ENCODE assay signal across 1 cellular context in the genomic region with DNA sequence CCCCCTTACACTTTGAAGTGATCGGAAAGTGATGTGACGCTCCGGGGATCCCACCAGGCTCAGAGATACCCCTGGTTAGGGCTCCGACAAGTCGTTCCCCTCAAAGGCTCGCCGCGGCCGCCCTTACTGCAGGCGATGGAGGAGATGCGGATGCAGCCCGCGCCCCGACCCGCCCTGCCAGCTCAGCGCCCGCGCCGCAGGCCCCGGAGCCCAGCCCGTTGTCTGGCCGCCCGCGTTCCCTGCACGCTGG.
A peak's percentile ranks its signal among the peaks of the same experiment; 100 is the strongest.
TF ChIP-seq lines count a peak whose summit lies in the region.

No MANE protein-coding gene starts in this region.

TF ChIP-seq in K562, 482 proteins besides CTCF, POLR2A, EP300 and RAD21:
- TF ChIP-seq, protein P1, sequence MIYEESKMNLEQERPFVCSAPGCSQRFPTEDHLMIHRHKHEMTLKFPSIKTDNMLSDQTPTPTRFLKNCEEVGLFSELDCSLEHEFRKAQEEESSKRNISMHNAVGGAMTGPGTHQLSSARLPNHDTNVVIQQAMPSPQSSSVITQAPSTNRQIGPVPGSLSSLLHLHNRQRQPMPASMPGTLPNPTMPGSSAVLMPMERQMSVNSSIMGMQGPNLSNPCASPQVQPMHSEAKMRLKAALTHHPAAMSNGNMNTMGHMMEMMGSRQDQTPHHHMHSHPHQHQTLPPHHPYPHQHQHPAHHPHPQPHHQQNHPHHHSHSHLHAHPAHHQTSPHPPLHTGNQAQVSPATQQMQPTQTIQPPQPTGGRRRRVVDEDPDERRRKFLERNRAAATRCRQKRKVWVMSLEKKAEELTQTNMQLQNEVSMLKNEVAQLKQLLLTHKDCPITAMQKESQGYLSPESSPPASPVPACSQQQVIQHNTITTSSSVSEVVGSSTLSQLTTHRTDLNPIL (CRISPR knock-in tag; IDR thresholded peaks at IDR 0.05), result no peak
- no peak for TF ChIP-seq NFATC3 (IDR thresholded peaks at IDR 0.05)
- TF ChIP-seq SPI1 (IDR thresholded peaks at IDR 0.05; ENCODE audit: borderline replicate concordance, low read depth, low read length), result no peak
- TF ChIP-seq TEAD1 (CRISPR knock-in tag; IDR thresholded peaks at IDR 0.05), result peak in 1 of 2 experiments; percentile 57; a peak in 1 of 4 replicates
- TF ChIP-seq NR2C1 (IDR thresholded peaks at IDR 0.05), result no peak
- no peak for TF ChIP-seq NR2C1 (tag; IDR thresholded peaks at IDR 0.05)
- no peak for TF ChIP-seq ZBTB11 (CRISPR knock-in tag; IDR thresholded peaks at IDR 0.05)
- no peak for TF ChIP-seq KDM1A (IDR thresholded peaks at IDR 0.05)
- TF ChIP-seq DIDO1 (tag; IDR thresholded peaks at IDR 0.05; ENCODE audit: low read depth), result no peak
- no peak for TF ChIP-seq TBL1XR1 (IDR thresholded peaks at IDR 0.05; ENCODE audit: low read length in 2 of 2)
- TF ChIP-seq, protein P2, sequence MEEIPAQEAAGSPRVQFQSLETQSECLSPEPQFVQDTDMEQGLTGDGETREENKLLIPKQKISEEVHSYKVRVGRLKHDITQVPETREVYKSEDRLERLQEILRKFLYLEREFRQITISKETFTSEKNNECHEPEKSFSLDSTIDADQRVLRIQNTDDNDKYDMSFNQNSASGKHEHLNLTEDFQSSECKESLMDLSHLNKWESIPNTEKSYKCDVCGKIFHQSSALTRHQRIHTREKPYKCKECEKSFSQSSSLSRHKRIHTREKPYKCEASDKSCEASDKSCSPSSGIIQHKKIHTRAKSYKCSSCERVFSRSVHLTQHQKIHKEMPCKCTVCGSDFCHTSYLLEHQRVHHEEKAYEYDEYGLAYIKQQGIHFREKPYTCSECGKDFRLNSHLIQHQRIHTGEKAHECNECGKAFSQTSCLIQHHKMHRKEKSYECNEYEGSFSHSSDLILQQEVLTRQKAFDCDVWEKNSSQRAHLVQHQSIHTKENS (CRISPR knock-in tag; IDR thresholded peaks at IDR 0.05), result no peak
- peak; percentile 35; the same call in 1 of the 2 replicates for TF ChIP-seq KDM2B (CRISPR knock-in tag; IDR thresholded peaks at IDR 0.05)
- TF ChIP-seq ZNF507 (tag; conservative IDR thresholded peaks at IDR 0.05), result no peak
- TF ChIP-seq, protein P3, sequence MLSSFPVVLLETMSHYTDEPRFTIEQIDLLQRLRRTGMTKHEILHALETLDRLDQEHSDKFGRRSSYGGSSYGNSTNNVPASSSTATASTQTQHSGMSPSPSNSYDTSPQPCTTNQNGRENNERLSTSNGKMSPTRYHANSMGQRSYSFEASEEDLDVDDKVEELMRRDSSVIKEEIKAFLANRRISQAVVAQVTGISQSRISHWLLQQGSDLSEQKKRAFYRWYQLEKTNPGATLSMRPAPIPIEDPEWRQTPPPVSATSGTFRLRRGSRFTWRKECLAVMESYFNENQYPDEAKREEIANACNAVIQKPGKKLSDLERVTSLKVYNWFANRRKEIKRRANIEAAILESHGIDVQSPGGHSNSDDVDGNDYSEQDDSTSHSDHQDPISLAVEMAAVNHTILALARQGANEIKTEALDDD (IDR thresholded peaks at IDR 0.05), result no peak
- no peak for TF ChIP-seq FOXA1 (IDR thresholded peaks at IDR 0.05; ENCODE audit: borderline replicate concordance)
- no peak for TF ChIP-seq ZNF354B (CRISPR knock-in tag; IDR thresholded peaks at IDR 0.05)
- no peak for TF ChIP-seq SMC3 (conservative IDR thresholded peaks at IDR 0.05; ENCODE audit: insufficient read depth, low read depth, low read length)
- TF ChIP-seq MAFG (tag; conservative IDR thresholded peaks at IDR 0.05), result no peak
- no peak for TF ChIP-seq TBP (optimal IDR thresholded peaks at IDR 0.05; ENCODE audit: low read depth, low read length)
- peak; percentile 19; the same call in 1 of the 2 replicates for TF ChIP-seq SP1 (CRISPR knock-in tag; IDR thresholded peaks at IDR 0.05)
